In genomic region chr4:169334335-169334734, GRCh38 we compare ENCODE assay signal across 23 cellular contexts.
DNase-seq lines count a peak whose midpoint lies in the region; ATAC-seq and TF ChIP-seq lines count a peak whose summit lies in the region.
"Had no signal": no experiment of that assay in that cellular context is flagged by ENCODE, and none has a peak within 500 bp of the region (broad histone marks: within the 10 kb centered on the region; RNA-seq: fewer than 3 reads in every experiment).

No MANE protein-coding gene starts in this region.

- no peak overlapping the region for H3K9ac ChIP-seq in mesendoderm (ENCODE audit: low read length)
- H3K9ac ChIP-seq: GM23248, SK-N-SH had no signal

- peaks cover 14% of the 10 kb centered on the region for H3K4me1 Mint-ChIP-seq in GM23338
- H3K4me1 Mint-ChIP-seq in activated naive CD4-positive, alpha-beta T cell treated with anti-CD3 and anti-CD28 coated beads for 36 hours (ENCODE audit: low read depth) = no peaks in the 10 kb centered on the region
- H3K4me1 Mint-ChIP-seq in effector memory CD8-positive, alpha-beta T cell (ENCODE audit: low read depth in 2 of 2) = no peaks in the 10 kb centered on the region
- H3K4me1 Mint-ChIP-seq: CD8-positive, alpha-beta memory T cell had no signal

- no peak overlapping the region for H2BK15ac ChIP-seq in mesendoderm (replicated peaks; ENCODE audit: low read depth)

- no peaks in the 10 kb centered on the region for H3K36me3 Mint-ChIP-seq in GM23338 (ENCODE audit: low read depth)
- H3K36me3 Mint-ChIP-seq in activated naive CD4-positive, alpha-beta T cell treated with anti-CD3 and anti-CD28 coated beads for 36 hours (ENCODE audit: low read depth) = no peaks in the 10 kb centered on the region
- no peaks in the 10 kb centered on the region for H3K36me3 Mint-ChIP-seq in effector memory CD8-positive, alpha-beta T cell (ENCODE audit: insufficient read depth)
- H3K36me3 Mint-ChIP-seq: CD8-positive, alpha-beta memory T cell had no signal

- H3K27ac Mint-ChIP-seq in GM23338 = peak overlapping the region; percentile 77; the same call in 1 of the 2 replicates
- no peak overlapping the region for H3K27ac Mint-ChIP-seq in activated naive CD4-positive, alpha-beta T cell treated with anti-CD3 and anti-CD28 coated beads for 36 hours
- no peak overlapping the region for H3K27ac Mint-ChIP-seq in effector memory CD8-positive, alpha-beta T cell
- H3K27ac Mint-ChIP-seq: CD8-positive, alpha-beta memory T cell had no signal

- H3K79me2 ChIP-seq in GM23338 (replicated peaks; ENCODE audit: insufficient read depth) (no peaks in the 10 kb centered on the region), mesendoderm (ENCODE audit: control insufficient read depth, insufficient read depth, low read length) (no peaks in the 10 kb centered on the region)

- no peak overlapping the region for H3K4me3 ChIP-seq in GM23338
- no peak overlapping the region for H3K4me3 ChIP-seq in mesendoderm (ENCODE audit: low read length)
- H3K4me3 ChIP-seq: GM23248, PC-9 had no signal

- no peaks in the 10 kb centered on the region for H3F3A ChIP-seq in GM23338 (replicated peaks; ENCODE audit: low read depth)

- H2AFZ ChIP-seq in GM23338 = no peak overlapping the region
- H2AFZ ChIP-seq: GM23248, PC-9 had no signal

- H3K4me3 Mint-ChIP-seq in GM23338 = no peak overlapping the region
- H3K4me3 Mint-ChIP-seq in activated naive CD4-positive, alpha-beta T cell treated with anti-CD3 and anti-CD28 coated beads for 36 hours = no peak overlapping the region
- no peak overlapping the region for H3K4me3 Mint-ChIP-seq in effector memory CD8-positive, alpha-beta T cell
- H3K4me3 Mint-ChIP-seq: CD8-positive, alpha-beta memory T cell had no signal

- H4K20me1 ChIP-seq in GM23338 (replicated peaks; ENCODE audit: insufficient read depth) = no peaks in the 10 kb centered on the region

- POLR2A ChIA-PET in RWPE1 (lab: Yijun Ruan, JAX; ENCODE audit: low non-redundant PET) = no interaction called here

- no CpG with 5 or more reads among the region's 5 CpGs for WGBS in mesendoderm (ENCODE audit: extremely low coverage, insufficient coverage, low lambda C conversion rate)

- H2AK5ac ChIP-seq in mesendoderm (ENCODE audit: low read length) = no peak overlapping the region

- H3K4me2 ChIP-seq in GM23338 (no peak overlapping the region), mesendoderm (ENCODE audit: low read length) (no peak overlapping the region)
- H3K4me2 ChIP-seq: PC-9, SK-N-SH had no signal

- H3K27ac ChIP-seq in GM23338 (ENCODE audit: low read depth) (no peak overlapping the region), RWPE1 (peak overlapping the region; percentile 81), foreskin keratinocyte (peak overlapping the region; percentile 77), mesendoderm (ENCODE audit: low read depth, low read length) (peak overlapping the region; percentile 87)
- H3K27ac ChIP-seq: C4-2B, PC-9 had no signal

- H3K9me2 ChIP-seq in GM23338 (ENCODE audit: insufficient read depth) = peaks cover 12% of the 10 kb centered on the region
- H3K9me2 ChIP-seq: SK-N-SH had no signal

- H3K36me3 ChIP-seq in GM23338 (ENCODE audit: insufficient read depth) (no peaks in the 10 kb centered on the region), mesendoderm (ENCODE audit: control insufficient read depth, insufficient read depth, low read length) (no peaks in the 10 kb centered on the region)

- no peaks in the 10 kb centered on the region for H3K9me3 Mint-ChIP-seq in GM23338
- peaks cover 2% of the 10 kb centered on the region for H3K9me3 Mint-ChIP-seq in activated naive CD4-positive, alpha-beta T cell treated with anti-CD3 and anti-CD28 coated beads for 36 hours
- H3K9me3 Mint-ChIP-seq in effector memory CD8-positive, alpha-beta T cell = no peaks in the 10 kb centered on the region
- H3K9me3 Mint-ChIP-seq: CD8-positive, alpha-beta memory T cell had no signal

- H3K79me1 ChIP-seq in mesendoderm (ENCODE audit: low read length) = no peaks in the 10 kb centered on the region

- intact Hi-C loops in activated naive CD4-positive, alpha-beta T cell treated with anti-CD3 and anti-CD28 coated beads for 36 hours (cut with micrococcal nuclease) = no loop called here

- H3K56ac ChIP-seq in mesendoderm (ENCODE audit: low read length) = peak overlapping the region; percentile 83

- no peaks in the 10 kb centered on the region for H3K27me3 ChIP-seq in GM23338 (ENCODE audit: insufficient read depth)
- H3K27me3 ChIP-seq in foreskin keratinocyte = no peaks in the 10 kb centered on the region
- no peaks in the 10 kb centered on the region for H3K27me3 ChIP-seq in mesendoderm (ENCODE audit: insufficient read depth, low read length, poor library complexity)

- H3K4ac ChIP-seq in mesendoderm (ENCODE audit: low read depth, low read length) = peak overlapping the region; percentile 87

- ATAC-seq in GM23338 (no peak; the same call in 2 of the 3 replicates), foreskin keratinocyte (no peak), HG03196 (IDR thresholded peaks at IDR 0.05; ENCODE audit: unreplicated experiment) (no peak)
- no peak for ATAC-seq in effector memory CD8-positive, alpha-beta T cell (replicated peaks)

- H2BK5ac ChIP-seq in mesendoderm (ENCODE audit: low read length) = peak overlapping the region; percentile 99

- DNase-seq in GM23338 (ENCODE audit: low spot score) = peak; percentile 70
- DNase-seq in RWPE1 (ENCODE audit: low spot score) = no peak
- DNase-seq in foreskin keratinocyte = no peak
- DNase-seq in mesendoderm = peak; percentile 97
- no peak for DNase-seq in GM20000 (ENCODE audit: low spot score)
- DNase-seq in activated naive CD4-positive, alpha-beta T cell treated with anti-CD3 and anti-CD28 coated beads for 36 hours = no peak
- DNase-seq in effector memory CD8-positive, alpha-beta T cell = no peak
- DNase-seq: CD8-positive, alpha-beta memory T cell; DMS53; GF-D8; GM23248; KG1; NCI-H1105; NCI-H2029 treated with DMSO at 0.1 percent for 48 hours; NCI-H226; NCI-H510A treated with DMSO at 0.1 percent for 48 hours; NCI-H748 treated with DMSO at 0.1 percent for 48 hours; PC-9; RPMI8226; SIG-M5; SK-N-SH had no signal

- no peak for TF ChIP-seq CTCF in GM23338 (conservative IDR thresholded peaks at IDR 0.05; ENCODE audit: low read depth in 2 of 2)
- TF ChIP-seq CTCF in RWPE1 (conservative IDR thresholded peaks at IDR 0.05; ENCODE audit: low read depth) = no peak
- no peak for TF ChIP-seq CTCF in foreskin keratinocyte (conservative IDR thresholded peaks at IDR 0.05)
- no peak for TF ChIP-seq CTCF in GM20000 (IDR thresholded peaks at IDR 0.05; ENCODE audit: extremely low read depth, missing control alignments)

- peak overlapping the region; percentile 64 for H3K18ac ChIP-seq in mesendoderm (ENCODE audit: low read length)

- peak overlapping the region; percentile 76 for H2BK120ac ChIP-seq in mesendoderm (ENCODE audit: low read depth, low read length)

- H3K27me3 Mint-ChIP-seq in GM23338 (ENCODE audit: insufficient read depth, low read depth, poor library complexity) = peaks cover 7% of the 10 kb centered on the region
- H3K27me3 Mint-ChIP-seq in activated naive CD4-positive, alpha-beta T cell treated with anti-CD3 and anti-CD28 coated beads for 36 hours (ENCODE audit: low read depth) = no peaks in the 10 kb centered on the region
- peaks cover 17 to 51% of the 10 kb centered on the region in 2 donors for H3K27me3 Mint-ChIP-seq in effector memory CD8-positive, alpha-beta T cell

- no peak overlapping the region for H3K23ac ChIP-seq in mesendoderm (ENCODE audit: low read length)

- no peak overlapping the region for H4K5ac ChIP-seq in mesendoderm (ENCODE audit: low read length)

- H3K4me1 ChIP-seq in GM23338 (ENCODE audit: insufficient read depth) (0 out of 2 replicates have a peak, but pooled peaks cover 7% of the 10 kb centered on the region), foreskin keratinocyte (peaks cover 14% of the 10 kb centered on the region), mesendoderm (ENCODE audit: control insufficient read depth, low read depth, low read length) (peaks cover 6% of the 10 kb centered on the region)

- CTCF ChIA-PET in RWPE1 (lab: Yijun Ruan, JAX) = no interaction called here
- CTCF ChIA-PET in activated naive CD4-positive, alpha-beta T cell treated with anti-CD3 and anti-CD28 coated beads for 36 hours (lab: Charles Lee) = no interaction called here

- no peak overlapping the region for H4K8ac ChIP-seq in mesendoderm (ENCODE audit: low read depth, low read length)

TF ChIP-seq in GM23338, 12 proteins besides CTCF, POLR2A, EP300 and RAD21 (continues in another document):
- TF ChIP-seq NANOG (IDR thresholded peaks at IDR 0.05; ENCODE audit: borderline replicate concordance) (0 out of 2 replicates have a peak, but pooled peaks have one; percentile 10), STAT1 (IDR thresholded peaks at IDR 0.05; ENCODE audit: unreplicated experiment) (no peak)

Comparison
In these comparisons a context has a peak if more than half of its experiments do, and no peak if none do; other contexts are left out.
1. DNase-seq: peak in GM23338 (single experiment) and mesendoderm (single experiment); none in RWPE1 (single experiment), foreskin keratinocyte (0 of 2), GM20000 (single experiment), activated naive CD4-positive, alpha-beta T cell treated with anti-CD3 and anti-CD28 coated beads for 36 hours (single experiment) and effector memory CD8-positive, alpha-beta T cell (0 of 3).